ENCODE assay signal across 27 cellular contexts in genomic region chr15:71639531-71639930, GRCh38.
"Had no signal": no experiment of that assay in that cellular context is flagged by ENCODE, and none has a peak within 500 bp of the region (broad histone marks: within the 10 kb centered on the region; RNA-seq: fewer than 3 reads in every experiment).

No MANE protein-coding gene starts in this region.

- H3K9me3 ChIP-seq: lower lobe of right lung, neutrophil, ovary, right atrium auricular region, right lobe of liver, stomach, testis, thyroid gland, transverse colon, upper lobe of left lung, vagina had no signal

- DNase-seq: kidney glomerular epithelial cell; left cardiac atrium; lower lobe of right lung; mammary epithelial cell; mesenchymal stem cell; naive B cell; natural killer cell; nephron progenitor cell; ovary; right lobe of liver; stimulated activated CD4-positive, alpha-beta T cell treated with anti-CD3 and anti-CD28 coated beads, Interleukin-12 subunit alpha, Interleukin-12 subunit beta, amount 100 ng/mL, for 4 hours; stimulated activated CD4-positive, alpha-beta T cell treated with anti-CD3 and anti-CD28 coated beads, Interleukin-15, amount 100 ng/mL, for 24 hours; stimulated activated CD4-positive, alpha-beta T cell treated with anti-CD3 and anti-CD28 coated beads, Interleukin-2, amount 100 ng/mL, for 24 hours; stimulated activated CD4-positive, alpha-beta T cell treated with anti-CD3 and anti-CD28 coated beads, Interleukin-4, amount 100 ng/mL, for 1 hour; stimulated activated naive B cell treated with anti-CD40 and anti-IgM and Interleukin-4, amounts not matched to agents 10 μg/mL and 1 μg/mL and 100 μg/mL, for 72 hours; stimulated activated naive CD8-positive, alpha-beta T cell treated with anti-CD3 and anti-CD28 coated beads, Interleukin-15, Interleukin-2, amounts not matched to agents 100 U/mL and 50 U/mL, for 24 hours; stomach; testis; thyroid gland; transverse colon; upper lobe of left lung had no signal

- ATAC-seq: left cardiac atrium; left lobe of liver; lower lobe of right lung; natural killer cell; right lobe of liver; stimulated activated naive B cell treated with anti-CD40 and anti-IgM and Interleukin-4, amounts not matched to agents 10 μg/mL and 1 μg/mL and 100 μg/mL, for 72 hours; stimulated activated naive CD8-positive, alpha-beta T cell treated with anti-CD3 and anti-CD28 coated beads, Interleukin-15, Interleukin-2, amounts not matched to agents 100 U/mL and 50 U/mL, for 24 hours had no signal

- H3K4me2 ChIP-seq: neural progenitor cell had no signal

- H3K27ac ChIP-seq: lower lobe of right lung, neural progenitor cell, neutrophil, ovary, right atrium auricular region, right lobe of liver, stomach, testis, thyroid gland, transverse colon, upper lobe of left lung, vagina had no signal

- H2AFZ ChIP-seq: neural progenitor cell had no signal

- H3K4me3 ChIP-seq: lower lobe of right lung, neural progenitor cell, ovary, right atrium auricular region, right lobe of liver, skin epidermis, stomach, testis, thyroid gland, transverse colon, upper lobe of left lung, vagina had no signal

- H3K9ac ChIP-seq: neural progenitor cell had no signal

- H3K36me3 ChIP-seq: lower lobe of right lung, neural progenitor cell, neutrophil, ovary, right atrium auricular region, right lobe of liver, stomach, thyroid gland, transverse colon, upper lobe of left lung, vagina had no signal

- H3K4me1 ChIP-seq: lower lobe of right lung, right lobe of liver, testis, thyroid gland, transverse colon, vagina had no signal

- H3K27me3 ChIP-seq: neural progenitor cell, ovary, right atrium auricular region, right lobe of liver, stomach, testis, thyroid gland, transverse colon, upper lobe of left lung, vagina had no signal
